Comparison of ENCODE assay signal across 8 cellular contexts in genomic region chr2:79860233-79861058, GRCh38.
DNase-seq lines count a peak whose midpoint lies in the region; ATAC-seq and TF ChIP-seq lines count a peak whose summit lies in the region.
"Had no signal": no experiment of that assay in that cellular context is flagged by ENCODE, and none has a peak within 500 bp of the region (broad histone marks: within the 10 kb centered on the region; RNA-seq: fewer than 3 reads in every experiment).

No MANE protein-coding gene starts in this region.

- in situ Hi-C loops in GM13976 (cut with MboI; ENCODE audit: low sequenced_read_pairs, unreplicated experiment) = no loop called here

- DNase-seq in GM13976 (ENCODE audit: low spot score) (no peak), NCI-H2227 (lab: John Stamatoyannopoulos, UW; ENCODE audit: unreplicated experiment) (peak; percentile 35), chondrocyte (ENCODE audit: low spot score) (no peak), pons (ENCODE audit: low spot score) (peak; percentile 82)
- DNase-seq in activated CD8-positive, alpha-beta T cell treated with anti-CD3 and anti-CD28 coated beads for 36 hours = no peak
- DNase-seq: NCI-H1436 had no signal

- CTCF ChIA-PET in activated CD8-positive, alpha-beta T cell treated with anti-CD3 and anti-CD28 coated beads for 36 hours (lab: Charles Lee) = no interaction called here

- peaks cover 30% of the 10 kb centered on the region for H3K27me3 Mint-ChIP-seq in chondrocyte (ENCODE audit: low read depth)
- peaks cover 1% of the 10 kb centered on the region for H3K27me3 Mint-ChIP-seq in activated CD8-positive, alpha-beta T cell treated with anti-CD3 and anti-CD28 coated beads for 36 hours

- ATAC-seq in HG03442 (IDR thresholded peaks at IDR 0.05; ENCODE audit: unreplicated experiment) (no peak), HG03097 (IDR thresholded peaks at IDR 0.05; ENCODE audit: low FRiP score, unreplicated experiment) (no peak)
- ATAC-seq in activated CD8-positive, alpha-beta T cell treated with anti-CD3 and anti-CD28 coated beads for 36 hours = no peak

- no peaks in the 10 kb centered on the region for H3K9me3 Mint-ChIP-seq in chondrocyte (ENCODE audit: low read depth)
- H3K9me3 Mint-ChIP-seq in activated CD8-positive, alpha-beta T cell treated with anti-CD3 and anti-CD28 coated beads for 36 hours = peaks cover 3% of the 10 kb centered on the region

- no peaks in the 10 kb centered on the region for H3K4me1 Mint-ChIP-seq in chondrocyte (ENCODE audit: low read depth)
- no peaks in the 10 kb centered on the region for H3K4me1 Mint-ChIP-seq in activated CD8-positive, alpha-beta T cell treated with anti-CD3 and anti-CD28 coated beads for 36 hours (ENCODE audit: low read depth)

- TF ChIP-seq CTCF in GM13976 (IDR thresholded peaks at IDR 0.05; ENCODE audit: borderline replicate concordance, control extremely low read depth, extremely low read depth, insufficient read depth, missing control alignments) (peak; percentile 3), chondrocyte (IDR thresholded peaks at IDR 0.05) (peak; percentile 84)
- no peak for TF ChIP-seq CTCF in activated CD8-positive, alpha-beta T cell treated with anti-CD3 and anti-CD28 coated beads for 36 hours (IDR thresholded peaks at IDR 0.05)

- no peak overlapping the region for H3K27ac Mint-ChIP-seq in chondrocyte (ENCODE audit: unreplicated experiment)
- no peak overlapping the region for H3K27ac Mint-ChIP-seq in activated CD8-positive, alpha-beta T cell treated with anti-CD3 and anti-CD28 coated beads for 36 hours

- no peak overlapping the region for H3K4me3 Mint-ChIP-seq in chondrocyte (ENCODE audit: unreplicated experiment)
- no peak overlapping the region for H3K4me3 Mint-ChIP-seq in activated CD8-positive, alpha-beta T cell treated with anti-CD3 and anti-CD28 coated beads for 36 hours

- no peaks in the 10 kb centered on the region for H3K36me3 Mint-ChIP-seq in chondrocyte (ENCODE audit: low read depth)
- H3K36me3 Mint-ChIP-seq in activated CD8-positive, alpha-beta T cell treated with anti-CD3 and anti-CD28 coated beads for 36 hours (ENCODE audit: low read depth) = no peaks in the 10 kb centered on the region

- POLR2A ChIA-PET in activated CD8-positive, alpha-beta T cell treated with anti-CD3 and anti-CD28 coated beads for 36 hours (lab: Charles Lee) = no interaction called here

- intact Hi-C loops in activated CD8-positive, alpha-beta T cell treated with anti-CD3 and anti-CD28 coated beads for 36 hours (cut with micrococcal nuclease) = no loop called here

Comparison
In these comparisons a context has a peak if more than half of its experiments do, and no peak if none do; other contexts are left out.
1. DNase-seq: peak in NCI-H2227 (single experiment) and pons (single experiment); none in GM13976 (single experiment), chondrocyte (single experiment) and activated CD8-positive, alpha-beta T cell treated with anti-CD3 and anti-CD28 coated beads for 36 hours (single experiment).